17 cellular contexts compared by ENCODE assay signal in the genomic region with DNA sequence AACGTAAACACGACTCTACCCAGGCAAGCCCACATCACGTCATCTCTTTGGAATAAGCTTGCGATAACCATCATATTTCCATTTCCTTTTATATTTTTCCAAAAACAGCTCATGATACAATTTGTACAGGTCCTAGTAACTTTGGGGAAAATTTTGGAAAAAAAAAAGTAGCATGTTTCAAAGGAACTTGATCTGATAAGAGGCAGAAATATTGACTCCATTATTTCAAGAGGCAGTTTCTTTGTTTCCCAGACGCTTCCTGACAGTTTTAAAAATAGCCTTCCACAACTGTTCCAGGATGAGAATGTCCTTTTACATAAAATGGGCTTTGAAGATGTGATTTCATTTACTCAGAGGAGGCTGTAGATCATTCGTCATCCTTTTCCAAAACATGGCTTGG.
"Had no signal": no experiment of that assay in that cellular context is flagged by ENCODE, and none has a peak within 500 bp of the region (broad histone marks: within the 10 kb centered on the region; RNA-seq: fewer than 3 reads in every experiment).

No MANE protein-coding gene starts in this region.

- H3K4me3 Mint-ChIP-seq: activated CD4-positive, alpha-beta T cell treated with anti-CD3 and anti-CD28 coated beads for 36 hours; activated CD8-positive, alpha-beta T cell treated with anti-CD3 and anti-CD28 coated beads, Interleukin-2, amount 10 ng/mL, durations not matched to agents 7 days and 5 days; activated T-helper 1 cell treated with anti-CD3 and anti-CD28 coated beads, Interleukin-12 subunit alpha, Interleukin-12 subunit beta, Interleukin-2, Interleukin-4 antibody, amounts not matched to agents 30 ng/mL and 10 ng/mL and 1 ng/mL, durations not matched to agents 14 hours and 24 hours and 36 hours; T-cell had no signal

- ATAC-seq: activated CD4-positive, alpha-beta T cell treated with anti-CD3 and anti-CD28 coated beads for 36 hours; activated CD8-positive, alpha-beta T cell treated with anti-CD3 and anti-CD28 coated beads, Interleukin-2, amount 10 ng/mL, durations not matched to agents 7 days and 5 days; mucosa of descending colon; T-cell; upper lobe of right lung had no signal

- H3K9me3 Mint-ChIP-seq: activated T-helper 1 cell treated with anti-CD3 and anti-CD28 coated beads, Interleukin-12 subunit alpha, Interleukin-12 subunit beta, Interleukin-2, Interleukin-4 antibody, amounts not matched to agents 30 ng/mL and 10 ng/mL and 1 ng/mL, durations not matched to agents 14 hours and 24 hours and 36 hours; T-cell had no signal

- H3K27ac ChIP-seq: SK-N-MC, suprapubic skin, upper lobe of right lung, VCaP had no signal

- H3K27me3 Mint-ChIP-seq: T-cell had no signal

- H3K36me3 ChIP-seq: suprapubic skin, upper lobe of right lung had no signal

- DNase-seq: activated CD4-positive, alpha-beta T cell treated with anti-CD3 and anti-CD28 coated beads for 36 hours; activated CD8-positive, alpha-beta memory T cell treated with anti-CD3 and anti-CD28 coated beads, Interleukin-2, amount 50 U/mL, for 48 hours; activated CD8-positive, alpha-beta T cell treated with anti-CD3 and anti-CD28 coated beads, Interleukin-2, amount 10 ng/mL, durations not matched to agents 7 days and 5 days; activated naive CD4-positive, alpha-beta T cell; aorta; hypothalamus; kidney glomerular epithelial cell; stimulated activated CD4-positive, alpha-beta T cell treated with anti-CD3 and anti-CD28 coated beads, Interleukin-2, amount 100 ng/mL, for 24 hours; stimulated activated naive CD4-positive, alpha-beta T cell; T-cell; T1000; upper lobe of right lung had no signal

- H3K27me3 ChIP-seq: suprapubic skin, upper lobe of right lung had no signal

- H3K4me3 ChIP-seq: mucosa of descending colon, SK-N-MC, suprapubic skin, upper lobe of right lung had no signal

- H3K9me3 ChIP-seq: mucosa of descending colon, suprapubic skin, upper lobe of right lung had no signal

- H3K27ac Mint-ChIP-seq: activated CD4-positive, alpha-beta T cell treated with anti-CD3 and anti-CD28 coated beads for 36 hours; activated CD8-positive, alpha-beta T cell treated with anti-CD3 and anti-CD28 coated beads, Interleukin-2, amount 10 ng/mL, durations not matched to agents 7 days and 5 days; activated T-helper 1 cell treated with anti-CD3 and anti-CD28 coated beads, Interleukin-12 subunit alpha, Interleukin-12 subunit beta, Interleukin-2, Interleukin-4 antibody, amounts not matched to agents 30 ng/mL and 10 ng/mL and 1 ng/mL, durations not matched to agents 14 hours and 24 hours and 36 hours; T-cell had no signal
